9 cellular contexts compared by ENCODE assay signal in genomic region chr10:116743266-116744064, GRCh38. TPM values are rescaled to one million over a fixed set of nuclear protein-coding genes. Genes with fewer than 3 reads are reported as not detected.
DNase-seq lines count a peak whose midpoint lies in the region; ATAC-seq and TF ChIP-seq lines count a peak whose summit lies in the region.
"Had no signal": no experiment of that assay in that cellular context is flagged by ENCODE, and none has a peak within 500 bp of the region (broad histone marks: within the 10 kb centered on the region; RNA-seq: fewer than 3 reads in every experiment).

No MANE protein-coding gene starts in this region.

- intact Hi-C loops in Caco-2 (cut with micrococcal nuclease; ENCODE audit: unreplicated experiment) (loop anchor here (2.0 to 5.0 kb wide), 3 partner anchors 23 to 61 kb away; no protein-coding TSS in a partner anchor), posterior vena cava (cut with DNase I) (loop anchor here (10.0 kb wide), 2 partner anchors 49 to 59 kb away; no protein-coding TSS in a partner anchor)

- ATAC-seq in activated CD8-positive, alpha-beta memory T cell treated with anti-CD3 and anti-CD28 coated beads, Interleukin-2, amount 10 ng/mL, durations not matched to agents 7 days and 5 days, result no peak

- no peaks in the 10 kb centered on the region for H3K4me1 Mint-ChIP-seq in Caco-2 (ENCODE audit: low read depth, unreplicated experiment)
- no peaks in the 10 kb centered on the region for H3K4me1 Mint-ChIP-seq in activated CD8-positive, alpha-beta memory T cell treated with anti-CD3 and anti-CD28 coated beads, Interleukin-2, amount 10 ng/mL, durations not matched to agents 7 days and 5 days

- BruUV-seq in Caco-2 (replicated peaks; lab: Mats Ljungman, UMichigan), result TSS peak; percentile 63

- DNase-seq in Caco-2 (no peak), SJSA1 (ENCODE audit: low read depth in 1 of 2, low spot score in 2 of 2) (no peak), fibroblast of the aortic adventitia (ENCODE audit: low read depth) (no peak), posterior vena cava (ENCODE audit: low spot score) (no peak), NK-92 (lab: John Stamatoyannopoulos, UW; ENCODE audit: unreplicated experiment) (no peak), GM13976 (ENCODE audit: low spot score) (no peak)
- no peak for DNase-seq in activated CD8-positive, alpha-beta memory T cell treated with anti-CD3 and anti-CD28 coated beads, Interleukin-2, amount 10 ng/mL, durations not matched to agents 7 days and 5 days
- DNase-seq: activated CD4-positive, alpha-beta T cell treated with anti-CD3 and anti-CD28 coated beads, Interleukin-2, amount 50 U/mL, for 4 hours had no signal

- H3K9ac ChIP-seq in rectal smooth muscle tissue (ENCODE audit: low read length), result no peak overlapping the region

- POLR2A ChIA-PET in Caco-2 (lab: Charles Lee), result no interaction called here

- H3K27ac ChIP-seq in SJSA1, result no peak overlapping the region
- peak overlapping the region; percentile 91 for H3K27ac ChIP-seq in rectal smooth muscle tissue (ENCODE audit: low read depth, low read length)

- peaks cover 5% of the 10 kb centered on the region for H3K9me3 Mint-ChIP-seq in Caco-2 (ENCODE audit: unreplicated experiment)
- no peaks in the 10 kb centered on the region for H3K9me3 Mint-ChIP-seq in activated CD8-positive, alpha-beta memory T cell treated with anti-CD3 and anti-CD28 coated beads, Interleukin-2, amount 10 ng/mL, durations not matched to agents 7 days and 5 days (ENCODE audit: low read depth)

- in situ Hi-C loops in GM13976 (cut with MboI; ENCODE audit: low sequenced_read_pairs, unreplicated experiment), result no loop called here

- CTCF ChIA-PET in Caco-2 (lab: Charles Lee), result interaction anchor here (1.1 kb wide), 1 partner anchor 62 kb away, joined by 3 read pairs; no protein-coding TSS in a partner anchor
- CTCF ChIA-PET in activated CD8-positive, alpha-beta memory T cell treated with anti-CD3 and anti-CD28 coated beads, Interleukin-2, amount 10 ng/mL, durations not matched to agents 7 days and 5 days (lab: Charles Lee), result interaction anchor here (1.2 to 1.3 kb wide), 2 partner anchors 61 to 432 kb away, joined by 3 to 5 read pairs; no protein-coding TSS in a partner anchor

- H3K9me3 ChIP-seq in Caco-2, result no peaks in the 10 kb centered on the region
- H3K9me3 ChIP-seq in SJSA1 (replicated peaks), result no peaks in the 10 kb centered on the region; the same call in 1 of the 2 replicates

- H3K4me1 ChIP-seq in Caco-2, result no peaks in the 10 kb centered on the region
- H3K4me1 ChIP-seq in SJSA1 (replicated peaks), result peaks cover 22% of the 10 kb centered on the region
- H3K4me1 ChIP-seq in rectal smooth muscle tissue (ENCODE audit: control insufficient read depth, insufficient read depth, low read length), result no peaks in the 10 kb centered on the region

- H3K36me3 Mint-ChIP-seq in Caco-2 (ENCODE audit: insufficient read depth, unreplicated experiment), result no peaks in the 10 kb centered on the region
- H3K36me3 Mint-ChIP-seq in activated CD8-positive, alpha-beta memory T cell treated with anti-CD3 and anti-CD28 coated beads, Interleukin-2, amount 10 ng/mL, durations not matched to agents 7 days and 5 days, result no peaks in the 10 kb centered on the region

- H3K27ac Mint-ChIP-seq in Caco-2 (ENCODE audit: unreplicated experiment), result no peak overlapping the region
- H3K27ac Mint-ChIP-seq in activated CD8-positive, alpha-beta memory T cell treated with anti-CD3 and anti-CD28 coated beads, Interleukin-2, amount 10 ng/mL, durations not matched to agents 7 days and 5 days, result no peak overlapping the region

- H3K4me3 ChIP-seq in Caco-2 (ENCODE audit: low read depth, low read length) (peak overlapping the region; percentile 62), SJSA1 (peak overlapping the region; percentile 93), fibroblast of the aortic adventitia (ENCODE audit: low read depth, low read length) (peak overlapping the region; percentile 68), rectal smooth muscle tissue (ENCODE audit: low read length) (peak overlapping the region; percentile 64)

- H3K4me3 Mint-ChIP-seq in Caco-2 (ENCODE audit: unreplicated experiment), result peak overlapping the region; percentile 69
- no peak overlapping the region for H3K4me3 Mint-ChIP-seq in activated CD8-positive, alpha-beta memory T cell treated with anti-CD3 and anti-CD28 coated beads, Interleukin-2, amount 10 ng/mL, durations not matched to agents 7 days and 5 days

- TF ChIP-seq CTCF in Caco-2 (IDR thresholded peaks at IDR 0.05; ENCODE audit: insufficient read depth in 1 of 2, low read depth in 1 of 2, low read length in 1 of 2, severe bottlenecking in 1 of 2, unreplicated experiment in 1 of 2) (no peak), fibroblast of the aortic adventitia (IDR thresholded peaks at IDR 0.05; ENCODE audit: insufficient read depth, low read length) (no peak), GM13976 (IDR thresholded peaks at IDR 0.05; ENCODE audit: borderline replicate concordance, control extremely low read depth, extremely low read depth, insufficient read depth, missing control alignments) (no peak)

- H3K27me3 ChIP-seq in Caco-2 (replicated peaks; ENCODE audit: control insufficient read depth, insufficient read depth, low read length) (no peaks in the 10 kb centered on the region), SJSA1 (replicated peaks) (peaks cover 13% of the 10 kb centered on the region), rectal smooth muscle tissue (ENCODE audit: control insufficient read depth, insufficient read depth, low read length) (peaks cover 2% of the 10 kb centered on the region)

- H3K27me3 Mint-ChIP-seq in Caco-2 (ENCODE audit: insufficient read depth, unreplicated experiment), result no peaks in the 10 kb centered on the region
- H3K27me3 Mint-ChIP-seq in activated CD8-positive, alpha-beta memory T cell treated with anti-CD3 and anti-CD28 coated beads, Interleukin-2, amount 10 ng/mL, durations not matched to agents 7 days and 5 days, result peaks cover 41% of the 10 kb centered on the region

- H3K36me3 ChIP-seq in Caco-2 (ENCODE audit: control insufficient read depth, insufficient read depth, low read length) (no peaks in the 10 kb centered on the region), SJSA1 (0 out of 2 replicates have a peak, but pooled peaks cover 5% of the 10 kb centered on the region), rectal smooth muscle tissue (ENCODE audit: control insufficient read depth, insufficient read depth, low read length) (no peaks in the 10 kb centered on the region)

RNA-seq across cellular contexts. Expression of gene HSPA12A, which starts 1.1 kb away (rescaled TPM):
- 22.9 and 27.0 TPM in 2 replicates for total RNA-seq in Caco-2 (2022)
- total RNA-seq in SJSA1 (2014; rRNA removed; shearing (Covaris generic)), result 5.2 and 9.0 TPM in 2 replicates
- total RNA-seq in fibroblast of the aortic adventitia (ENCODE audit: low replicate concordance), result 10.3 and 18.8 TPM in 2 replicates
- 10 to 100 TPM; 20.5 to 20.8 TPM for total RNA-seq in posterior vena cava
- total RNA-seq in activated CD8-positive, alpha-beta memory T cell treated with anti-CD3 and anti-CD28 coated beads, Interleukin-2, amount 10 ng/mL, durations not matched to agents 7 days and 5 days, result not detected
